In the genomic region with DNA sequence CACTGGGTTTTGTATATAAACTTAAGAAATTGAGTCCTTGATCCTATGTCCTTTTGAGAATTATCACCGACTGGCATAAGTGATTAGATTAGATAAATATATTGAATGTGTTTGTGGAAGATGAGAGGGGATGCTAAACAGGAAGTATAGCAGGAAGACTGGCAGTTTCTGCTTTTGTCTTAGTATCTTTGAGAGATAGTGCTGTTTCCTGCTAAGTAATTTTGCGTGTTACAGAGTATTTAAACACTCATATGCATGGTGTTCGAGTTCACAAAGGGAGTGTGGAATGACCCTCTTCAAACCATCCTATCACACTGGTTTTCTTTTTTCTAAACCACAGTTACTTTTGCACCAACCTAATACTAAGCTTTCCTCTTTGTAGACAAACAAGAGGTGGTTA, we compare ENCODE assay signal across 1 cellular context.
TF ChIP-seq lines count a peak whose summit lies in the region.

No MANE protein-coding gene starts in this region.

TF ChIP-seq in IMR-90, 13 proteins besides CTCF, POLR2A, EP300 and RAD21:
- TF ChIP-seq RCOR1 (IDR thresholded peaks at IDR 0.05; ENCODE audit: insufficient replicate concordance, low read length) (no peak), BHLHE40 (IDR thresholded peaks at IDR 0.05; ENCODE audit: low read depth, low read length) (no peak), CEBPB (IDR thresholded peaks at IDR 0.05; ENCODE audit: low read depth, low read length) (no peak), FOS (IDR thresholded peaks at IDR 0.05; ENCODE audit: low read depth, low read length) (no peak), MAZ (IDR thresholded peaks at IDR 0.05; ENCODE audit: borderline replicate concordance, low read depth, low read length) (no peak), NFE2L2 (IDR thresholded peaks at IDR 0.05; ENCODE audit: low read depth, low read length) (no peak), CHD1 (IDR thresholded peaks at IDR 0.05; ENCODE audit: low read depth, low read length) (no peak), SMC3 (IDR thresholded peaks at IDR 0.05; ENCODE audit: low read depth, low read length) (no peak), MAFK (IDR thresholded peaks at IDR 0.05; ENCODE audit: low read depth, low read length) (no peak), RFX5 (IDR thresholded peaks at IDR 0.05; ENCODE audit: low read depth, low read length) (no peak), MXI1 (IDR thresholded peaks at IDR 0.05; ENCODE audit: borderline replicate concordance, low read depth, low read length) (no peak)
- TF ChIP-seq, protein P1, sequence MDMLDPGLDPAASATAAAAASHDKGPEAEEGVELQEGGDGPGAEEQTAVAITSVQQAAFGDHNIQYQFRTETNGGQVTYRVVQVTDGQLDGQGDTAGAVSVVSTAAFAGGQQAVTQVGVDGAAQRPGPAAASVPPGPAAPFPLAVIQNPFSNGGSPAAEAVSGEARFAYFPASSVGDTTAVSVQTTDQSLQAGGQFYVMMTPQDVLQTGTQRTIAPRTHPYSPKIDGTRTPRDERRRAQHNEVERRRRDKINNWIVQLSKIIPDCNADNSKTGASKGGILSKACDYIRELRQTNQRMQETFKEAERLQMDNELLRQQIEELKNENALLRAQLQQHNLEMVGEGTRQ (IDR thresholded peaks at IDR 0.05; ENCODE audit: low read depth, low read length) = no peak
- TF ChIP-seq, protein P2, sequence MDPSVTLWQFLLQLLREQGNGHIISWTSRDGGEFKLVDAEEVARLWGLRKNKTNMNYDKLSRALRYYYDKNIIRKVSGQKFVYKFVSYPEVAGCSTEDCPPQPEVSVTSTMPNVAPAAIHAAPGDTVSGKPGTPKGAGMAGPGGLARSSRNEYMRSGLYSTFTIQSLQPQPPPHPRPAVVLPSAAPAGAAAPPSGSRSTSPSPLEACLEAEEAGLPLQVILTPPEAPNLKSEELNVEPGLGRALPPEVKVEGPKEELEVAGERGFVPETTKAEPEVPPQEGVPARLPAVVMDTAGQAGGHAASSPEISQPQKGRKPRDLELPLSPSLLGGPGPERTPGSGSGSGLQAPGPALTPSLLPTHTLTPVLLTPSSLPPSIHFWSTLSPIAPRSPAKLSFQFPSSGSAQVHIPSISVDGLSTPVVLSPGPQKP (IDR thresholded peaks at IDR 0.05; ENCODE audit: borderline replicate concordance, low read depth, low read length) = no peak
